Comparison of ENCODE assay signal across 8 cellular contexts in the genomic region with DNA sequence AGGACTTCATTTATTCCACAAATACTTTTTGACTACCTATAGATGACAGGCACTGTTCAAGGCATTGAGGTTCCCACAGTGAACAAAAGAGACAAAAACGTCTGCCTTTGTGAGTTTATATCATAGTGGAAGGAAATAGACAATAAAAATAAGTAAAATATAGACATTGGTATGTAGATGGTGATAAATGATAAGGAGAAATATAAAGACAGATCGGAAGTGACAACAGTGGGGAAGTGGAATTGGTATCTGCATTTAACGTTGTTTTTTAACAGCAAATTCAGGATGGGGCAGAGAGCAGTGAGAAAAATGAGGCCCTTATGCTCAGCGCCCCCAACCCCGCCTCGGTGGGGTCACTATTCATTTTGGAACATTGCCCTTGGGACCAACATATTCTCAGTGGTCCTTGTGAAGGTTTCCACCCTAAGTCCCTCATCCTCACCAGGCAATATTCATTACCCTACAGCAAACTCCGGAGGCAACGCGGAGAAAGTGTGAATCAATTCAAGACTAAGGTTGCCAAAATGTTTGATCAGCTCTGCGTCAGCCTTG. TPM values are rescaled to one million over a fixed set of nuclear protein-coding genes. Genes with fewer than 3 reads are reported as not detected.
A peak's percentile ranks its signal among the peaks of the same experiment; 100 is the strongest.
DNase-seq lines count a peak whose midpoint lies in the region; ATAC-seq and TF ChIP-seq lines count a peak whose summit lies in the region.

No MANE protein-coding gene starts in this region.

- no peaks in the 10 kb centered on the region for H3K9me3 Mint-ChIP-seq in CD8-positive, alpha-beta T cell
- H3K9me3 Mint-ChIP-seq in natural killer cell, result peaks cover 0 to 2% of the 10 kb centered on the region in 2 donors

- peak overlapping the region; percentile 89 for H3K4me3 ChIP-seq in CD8-positive, alpha-beta T cell (ENCODE audit: low read depth, low read length)

- intact Hi-C loops in CD8-positive, alpha-beta T cell (cut with DNase I, micrococcal nuclease), result loop anchor here (1.0 to 5.0 kb wide), 10 partner anchors 73 to 992 kb away; partner anchors contain the start of genes USP18 (in 2 of the 2), ATP6V1E1 (in 1 of the 2), BCL2L13 (in 1 of the 2) and HDHD5 (in 1 of the 2)
- intact Hi-C loops in natural killer cell (cut with micrococcal nuclease), result loop anchor here (2.0 to 10.0 kb wide), 4 partner anchors 300 to 1002 kb away; partner anchors contain the start of genes ATP6V1E1 and HDHD5

- no peaks in the 10 kb centered on the region for H3K27me3 Mint-ChIP-seq in CD8-positive, alpha-beta T cell (ENCODE audit: low read depth)
- H3K27me3 Mint-ChIP-seq in natural killer cell (ENCODE audit: low read depth in 2 of 2), result no peaks in the 10 kb centered on the region

- POLR2A ChIA-PET in CD8-positive, alpha-beta T cell (lab: Charles Lee), result interaction anchor here (0.8 to 2.4 kb wide), 10 partner anchors 8 to 335 kb away, joined by 3 to 12 read pairs (median 5); partner anchors contain the start of gene USP18

- H3K4me1 Mint-ChIP-seq in CD8-positive, alpha-beta T cell (ENCODE audit: low read depth), result peaks cover 49% of the 10 kb centered on the region
- peaks cover 42 to 49% of the 10 kb centered on the region in 2 donors for H3K4me1 Mint-ChIP-seq in natural killer cell

- peaks cover 14% of the 10 kb centered on the region for H3K36me3 ChIP-seq in CD8-positive, alpha-beta T cell (ENCODE audit: insufficient read depth, low read length)

- H3K27ac Mint-ChIP-seq in CD8-positive, alpha-beta T cell, result peak overlapping the region; percentile 100
- peak overlapping the region; percentile 96 for H3K27ac Mint-ChIP-seq in natural killer cell

- no peaks in the 10 kb centered on the region for H3K27me3 ChIP-seq in CD8-positive, alpha-beta T cell (ENCODE audit: insufficient read depth, low read length)

- peak; percentile 6 for ATAC-seq in CD8-positive, alpha-beta T cell
- ATAC-seq in HG03457 (IDR thresholded peaks at IDR 0.05; ENCODE audit: unreplicated experiment), result peak; percentile 6
- no peak for ATAC-seq in natural killer cell
- no peak for ATAC-seq in GM19035 (IDR thresholded peaks at IDR 0.05; ENCODE audit: unreplicated experiment)

- TF ChIP-seq CTCF in CD8-positive, alpha-beta T cell (IDR thresholded peaks at IDR 0.05), result no peak
- no peak for TF ChIP-seq CTCF in natural killer cell (IDR thresholded peaks at IDR 0.05)

- peaks cover 40% of the 10 kb centered on the region for H3K36me3 Mint-ChIP-seq in CD8-positive, alpha-beta T cell
- peaks cover 17% of the 10 kb centered on the region for H3K36me3 Mint-ChIP-seq in natural killer cell

- DNase-seq in CD8-positive, alpha-beta T cell, result no peak
- no peak for DNase-seq in caudate nucleus (lab: John Stamatoyannopoulos, UW)
- DNase-seq in natural killer cell, result no peak
- DNase-seq in GF-D8 (lab: John Stamatoyannopoulos, UW), result no peak
- no peak for DNase-seq in iPS-NIHi11 (ENCODE audit: low spot score)
- DNase-seq in cerebellar cortex (ENCODE audit: low spot score), result no peak

- peak overlapping the region; percentile 78 for H3K27ac ChIP-seq in CD8-positive, alpha-beta T cell (ENCODE audit: low read depth, low read length)
- H3K27ac ChIP-seq in caudate nucleus (ENCODE audit: low read depth, low read length), result peak overlapping the region; percentile 86

- no peaks in the 10 kb centered on the region for H3K9me3 ChIP-seq in CD8-positive, alpha-beta T cell (ENCODE audit: low read length)

- CTCF ChIA-PET in CD8-positive, alpha-beta T cell (lab: Charles Lee), result interaction anchor here (1.0 to 6.2 kb wide), 7 partner anchors 24 to 338 kb away, joined by 3 to 140 read pairs (median 6); no protein-coding TSS in a partner anchor

- H3K4me1 ChIP-seq in CD8-positive, alpha-beta T cell (ENCODE audit: insufficient read depth, low read length), result peaks cover 30% of the 10 kb centered on the region

- H3K4me3 Mint-ChIP-seq in CD8-positive, alpha-beta T cell, result peak overlapping the region; percentile 98
- H3K4me3 Mint-ChIP-seq in natural killer cell, result peak overlapping the region; percentile 97

RNA-seq across cellular contexts. Expression of gene PEX26, which starts 0.6 kb away (rescaled TPM):
- total RNA-seq in CD8-positive, alpha-beta T cell, result 10 to 100 TPM; 22.5 to 23.0 TPM
- 10 to 100 TPM; 27.6 to 37.4 (median 31.2) TPM for total RNA-seq in natural killer cell

RNA-seq across cellular contexts. Expression of gene TUBA8, which starts 33.4 kb away (rescaled TPM):
- 1 to 10 TPM; 1.3 to 1.4 TPM for total RNA-seq in CD8-positive, alpha-beta T cell
- 1 to 10 TPM; 1.2 to 3.7 (median 2.3) TPM for total RNA-seq in natural killer cell

RNA-seq across cellular contexts. Expression of gene MICAL3, which starts 52.8 kb away (rescaled TPM):
- total RNA-seq in CD8-positive, alpha-beta T cell, result 10 to 100 TPM in 1 of 2 experiments, 1 to 10 TPM in 1; 7.0 to 11.7 TPM
- 10 to 100 TPM; 17.1 to 36.3 (median 34.3) TPM for total RNA-seq in natural killer cell

Comparison
In these comparisons a context has a peak if more than half of its experiments do, and no peak if none do; other contexts are left out.
1. ATAC-seq: peak in CD8-positive, alpha-beta T cell (single experiment) and HG03457 (single experiment); none in natural killer cell (0 of 3) and GM19035 (single experiment).